ENCODE assay signal across 8 cellular contexts in genomic region chr3:172808969-172809546, GRCh38. TPM values are rescaled to one million over a fixed set of nuclear protein-coding genes. Genes with fewer than 3 reads are reported as not detected.
DNase-seq lines count a peak whose midpoint lies in the region; ATAC-seq and TF ChIP-seq lines count a peak whose summit lies in the region.

No MANE protein-coding gene starts in this region.

- H3K9me3 ChIP-seq in HCT116 (ENCODE audit: control insufficient read depth in 1 of 2, insufficient read depth in 1 of 2, low read depth in 1 of 2, low read length in 2 of 2), result no peaks in the 10 kb centered on the region

- H3K79me2 ChIP-seq in HCT116 (ENCODE audit: insufficient read depth, low read length), result peaks cover 16% of the 10 kb centered on the region

- H3K4me1 Mint-ChIP-seq in effector memory CD8-positive, alpha-beta T cell (ENCODE audit: low read depth in 2 of 2), result no peaks in the 10 kb centered on the region
- H3K4me1 Mint-ChIP-seq in activated CD4-positive, alpha-beta T cell treated with anti-CD3 and anti-CD28 coated beads for 36 hours, result no peaks in the 10 kb centered on the region

- no peaks in the 10 kb centered on the region for H3K9me2 ChIP-seq in HCT116 (ENCODE audit: insufficient read depth)

- POLR2A ChIA-PET in HCT116 (lab: Charles Lee), result no interaction called here
- POLR2A ChIA-PET in activated CD4-positive, alpha-beta T cell treated with anti-CD3 and anti-CD28 coated beads for 36 hours (lab: Charles Lee), result no interaction called here

- peaks cover 27 to 31% of the 10 kb centered on the region in 2 experiments for H3K36me3 ChIP-seq in HCT116 (ENCODE audit: control insufficient read depth in 1 of 2, insufficient read depth in 2 of 2, low read length in 2 of 2)

- H3K9me3 Mint-ChIP-seq in effector memory CD8-positive, alpha-beta T cell, result no peaks in the 10 kb centered on the region
- no peaks in the 10 kb centered on the region for H3K9me3 Mint-ChIP-seq in activated CD4-positive, alpha-beta T cell treated with anti-CD3 and anti-CD28 coated beads for 36 hours (ENCODE audit: low read depth)

- H3K36me3 Mint-ChIP-seq in effector memory CD8-positive, alpha-beta T cell (ENCODE audit: insufficient read depth), result peaks cover 4% of the 10 kb centered on the region
- H3K36me3 Mint-ChIP-seq in activated CD4-positive, alpha-beta T cell treated with anti-CD3 and anti-CD28 coated beads for 36 hours (ENCODE audit: low read depth), result peaks cover 12% of the 10 kb centered on the region

- H4K20me1 ChIP-seq in HCT116 (ENCODE audit: insufficient read depth), result no peaks in the 10 kb centered on the region

- 58 to 60% methylated on average over 4 of the region's 4 CpGs for WGBS in lower leg skin, 2 donors

- peak; percentile 42 for TF ChIP-seq RAD21 in HCT116 (IDR thresholded peaks at IDR 0.05; ENCODE audit: low read depth)

- H3K27me3 ChIP-seq in HCT116 (ENCODE audit: insufficient read depth, low read length), result no peaks in the 10 kb centered on the region

- BruUV-seq in HCT116 (replicated peaks; lab: Mats Ljungman, UMichigan), result no TSS peak

- peak; percentile 53; the same call in 1 of the 2 replicates for ATAC-seq in HCT116
- ATAC-seq in effector memory CD8-positive, alpha-beta T cell (replicated peaks), result peak; percentile 31
- no peak for ATAC-seq in activated CD4-positive, alpha-beta T cell treated with anti-CD3 and anti-CD28 coated beads for 36 hours

- no peak overlapping the region for H2AFZ ChIP-seq in HCT116 (ENCODE audit: low read depth, low read length, poor library complexity, severe bottlenecking)

- H3K27ac ChIP-seq in HCT116 (ENCODE audit: low read depth, low read length), result no peak overlapping the region

- intact Hi-C loops in HCT116 (cut with micrococcal nuclease), result loop anchor here (1.0 to 10.0 kb wide), 2 partner anchors 236 to 746 kb away; no protein-coding TSS in a partner anchor
- intact Hi-C loops in activated CD4-positive, alpha-beta T cell treated with anti-CD3 and anti-CD28 coated beads for 36 hours (cut with DNase I, micrococcal nuclease), result no loop called here
- intact Hi-C loops in lower leg skin (cut with DNase I; ENCODE audit: low total_unique reads), result no loop called here

- no peak for TF ChIP-seq POLR2A in HCT116 (IDR thresholded peaks at IDR 0.05; ENCODE audit: borderline replicate concordance, extremely low read depth, insufficient read depth, insufficient read length)
- no peak for TF ChIP-seq POLR2A in lower leg skin (IDR thresholded peaks at IDR 0.05)

- H3K9ac ChIP-seq in HCT116 (ENCODE audit: low read length), result no peak overlapping the region

- no peaks in the 10 kb centered on the region for H3K27me3 Mint-ChIP-seq in effector memory CD8-positive, alpha-beta T cell
- H3K27me3 Mint-ChIP-seq in activated CD4-positive, alpha-beta T cell treated with anti-CD3 and anti-CD28 coated beads for 36 hours, result no peaks in the 10 kb centered on the region

- DNase-seq in COR-L47 (lab: John Stamatoyannopoulos, UW) (peak; percentile 83), HCT116 (ENCODE audit: low read depth, low spot score) (peak; percentile 21), NCI-H446 treated with DMSO at 0.1 percent for 48 hours (lab: John Stamatoyannopoulos, UW) (peak; percentile 48), pons (ENCODE audit: low spot score) (peak; percentile 65), AG08396 (ENCODE audit: low spot score) (no peak), lower leg skin (ENCODE audit: low spot score in 2 of 2) (no peak)
- no peak for DNase-seq in effector memory CD8-positive, alpha-beta T cell
- no peak for DNase-seq in activated CD4-positive, alpha-beta T cell treated with anti-CD3 and anti-CD28 coated beads for 36 hours

- no peak overlapping the region for H3K4me2 ChIP-seq in HCT116 (ENCODE audit: low read length)

- H3K27ac Mint-ChIP-seq in effector memory CD8-positive, alpha-beta T cell, result no peak overlapping the region
- H3K27ac Mint-ChIP-seq in activated CD4-positive, alpha-beta T cell treated with anti-CD3 and anti-CD28 coated beads for 36 hours, result no peak overlapping the region

- no peaks in the 10 kb centered on the region for H3K4me1 ChIP-seq in HCT116 (ENCODE audit: control insufficient read depth in 1 of 2, insufficient read depth in 2 of 2, low read length in 2 of 2)

- RAD21 ChIA-PET in HCT116 (lab: Charles Lee; ENCODE audit: low non-redundant PET in 1 of 2, low total read pairs in 2 of 2, uncharacterized antibody in 2 of 2, unreplicated experiment in 2 of 2), result no interaction called here

- H3K4me3 ChIP-seq in HCT116 (replicated peaks in 1 of 2; ENCODE audit: low read depth in 1 of 2, low read length in 2 of 2) (no peak overlapping the region), lower leg skin (ENCODE audit: low read depth, poor library complexity, severe bottlenecking) (no peak overlapping the region)

- CTCF ChIA-PET in HCT116 (lab: Charles Lee), result interaction anchor here (1.0 to 1.3 kb wide), 2 partner anchors 8 to 136 kb away, joined by 3 to 5 read pairs; no protein-coding TSS in a partner anchor
- CTCF ChIA-PET in activated CD4-positive, alpha-beta T cell treated with anti-CD3 and anti-CD28 coated beads for 36 hours (lab: Charles Lee), result interaction anchor here (0.6 to 1.0 kb wide), 2 partner anchors 9 to 1102 kb away, joined by 3 to 4 read pairs; no protein-coding TSS in a partner anchor

- TF ChIP-seq CTCF in HCT116 (IDR thresholded peaks at IDR 0.05 in 2 of 3, conservative IDR thresholded peaks at IDR 0.05 in 1 of 3; ENCODE audit: borderline replicate concordance in 1 of 3, insufficient read depth in 1 of 3, low read depth in 2 of 3, low read length in 2 of 3) (peak; percentile 16 to 55 (median 24); a peak in 3 of 6 replicates), lower leg skin (IDR thresholded peaks at IDR 0.05) (no peak)

- H3K4me3 Mint-ChIP-seq in effector memory CD8-positive, alpha-beta T cell, result no peak overlapping the region
- H3K4me3 Mint-ChIP-seq in activated CD4-positive, alpha-beta T cell treated with anti-CD3 and anti-CD28 coated beads for 36 hours, result no peak overlapping the region

TF ChIP-seq in HCT116, 20 proteins besides CTCF, POLR2A, EP300 and RAD21 (continues in another document):
- no peak for TF ChIP-seq FOSL1 (IDR thresholded peaks at IDR 0.05; ENCODE audit: low read depth)
- no peak for TF ChIP-seq ATF3 (IDR thresholded peaks at IDR 0.05)
- TF ChIP-seq CBX3 (IDR thresholded peaks at IDR 0.05; ENCODE audit: low read depth), result no peak
- TF ChIP-seq SIN3A (IDR thresholded peaks at IDR 0.05; ENCODE audit: low read depth), result no peak
- TF ChIP-seq ELF1 (IDR thresholded peaks at IDR 0.05; ENCODE audit: borderline replicate concordance, low read depth), result no peak
- no peak for TF ChIP-seq YY1 (IDR thresholded peaks at IDR 0.05; ENCODE audit: extremely low read depth, insufficient replicate concordance, low read depth, low read length)
- TF ChIP-seq SP1 (IDR thresholded peaks at IDR 0.05; ENCODE audit: low read depth), result no peak
- no peak for TF ChIP-seq MAX (IDR thresholded peaks at IDR 0.05)
- TF ChIP-seq SRF (IDR thresholded peaks at IDR 0.05; ENCODE audit: low read depth), result no peak
- no peak for TF ChIP-seq ZBTB33 (IDR thresholded peaks at IDR 0.05; ENCODE audit: extremely low read depth, insufficient replicate concordance, low read length)
- TF ChIP-seq CEBPB (IDR thresholded peaks at IDR 0.05; ENCODE audit: low read depth), result no peak

RNA-seq across cellular contexts. Expression of gene ECT2, which starts 58.5 kb away (rescaled TPM):
- total RNA-seq in HCT116 (2021; ENCODE audit: unreplicated experiment), result 95.6 TPM
- 20.8 and 31.4 TPM in 2 replicates for polyA plus RNA-seq in HCT116 (2012)
- total RNA-seq in activated CD4-positive, alpha-beta T cell treated with anti-CD3 and anti-CD28 coated beads for 36 hours, result 10 to 100 TPM; 39.4 to 40.6 TPM
- 10 to 100 TPM in 2 of 4 donors, 1 to 10 TPM in 2; 8.3 to 11.7 (median 10.8) TPM for total RNA-seq in lower leg skin

Comparison
In these comparisons a context has a peak if more than half of its experiments do, and no peak if none do; other contexts are left out.
1. DNase-seq: peak in COR-L47 (single experiment), HCT116 (single experiment), NCI-H446 treated with DMSO at 0.1 percent for 48 hours (single experiment) and pons (single experiment); none in effector memory CD8-positive, alpha-beta T cell (0 of 3), activated CD4-positive, alpha-beta T cell treated with anti-CD3 and anti-CD28 coated beads for 36 hours (single experiment), AG08396 (single experiment) and lower leg skin (0 of 2).
2. CTCF ChIP-seq: peak in HCT116 (3 of 3); none in lower leg skin (0 of 3).